27 cellular contexts compared by ENCODE assay signal in the genomic region with DNA sequence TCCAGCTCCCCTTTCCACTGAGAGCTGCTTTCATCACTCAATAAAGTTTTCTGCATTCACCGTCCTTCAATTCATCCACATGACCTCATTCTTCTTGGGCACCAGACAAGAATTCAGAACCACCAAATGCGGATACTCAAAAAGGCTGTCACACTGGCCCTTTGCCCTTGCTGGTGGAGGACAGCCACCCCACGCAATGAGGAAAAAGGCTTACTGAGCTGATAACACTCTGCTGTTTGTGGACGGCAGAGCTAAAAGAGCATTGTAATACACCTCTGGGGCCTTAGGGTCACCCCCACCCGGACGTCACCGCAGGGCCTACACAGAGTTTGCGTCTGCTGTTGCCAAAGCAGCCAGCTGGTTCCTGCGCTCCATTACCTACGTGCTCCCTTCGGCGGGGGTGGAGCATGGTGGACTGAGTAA. TPM values are rescaled to one million over a fixed set of nuclear protein-coding genes. Genes with fewer than 3 reads are reported as not detected.
DNase-seq lines count a peak whose midpoint lies in the region; ATAC-seq, FAIRE-seq and TF ChIP-seq lines count a peak whose summit lies in the region.
"Had no signal": no experiment of that assay in that cellular context is flagged by ENCODE, and none has a peak within 500 bp of the region (broad histone marks: within the 10 kb centered on the region; RNA-seq: fewer than 3 reads in every experiment).

No MANE protein-coding gene starts in this region.

- TF ChIP-seq CTCF in H1 (IDR thresholded peaks at IDR 0.05; ENCODE audit: control extremely low read depth in 1 of 3, insufficient read depth in 1 of 3, low read depth in 1 of 3, low read length in 3 of 3): no peak
- no peak for TF ChIP-seq CTCF in heart left ventricle (IDR thresholded peaks at IDR 0.05)

- H3K14ac ChIP-seq in H1 (ENCODE audit: insufficient read length): no peak overlapping the region

- H2BK20ac ChIP-seq in H1 (ENCODE audit: low read length): no peak overlapping the region

- TF ChIP-seq EP300 in H1 (IDR thresholded peaks at IDR 0.05; ENCODE audit: borderline replicate concordance in 1 of 2, low read depth in 2 of 2, low read length in 2 of 2): no peak

- H3K4ac ChIP-seq in H1 (replicated peaks; ENCODE audit: insufficient read length, low read depth, low read length): no peak overlapping the region

- no peaks in the 10 kb centered on the region for H3K27me3 Mint-ChIP-seq in activated CD4-positive, alpha-beta memory T cell treated with anti-CD3 and anti-CD28 coated beads, Interleukin-2, amount 10 ng/mL, durations not matched to agents 7 days and 5 days

- H3K9me3 ChIP-seq in H1 (ENCODE audit: insufficient read depth in 2 of 2, low read depth in 1 of 2, low read length in 1 of 2): no peaks in the 10 kb centered on the region
- no peaks in the 10 kb centered on the region for H3K9me3 ChIP-seq in heart left ventricle
- no peaks in the 10 kb centered on the region for H3K9me3 ChIP-seq in right cardiac atrium (ENCODE audit: control insufficient read depth, low read length)
- H3K9me3 ChIP-seq: A549 had no signal

- POLR2A ChIA-PET in H1 (lab: Charles Lee; ENCODE audit: partially characterized antibody): no interaction called here
- POLR2A ChIA-PET in activated CD4-positive, alpha-beta memory T cell treated with anti-CD3 and anti-CD28 coated beads, Interleukin-2, amount 10 ng/mL, durations not matched to agents 7 days and 5 days (lab: Charles Lee): no interaction called here

- 0 out of 2 replicates have a peak overlapping the region, but pooled peaks have one; percentile 16 for H2BK15ac ChIP-seq in H1 (ENCODE audit: low read length)

- no peak overlapping the region for H3K27ac ChIP-seq in H1 (ENCODE audit: low read depth, low read length)
- no peak overlapping the region for H3K27ac ChIP-seq in heart left ventricle
- peak overlapping the region; percentile 1 for H3K27ac ChIP-seq in right cardiac atrium (ENCODE audit: low read length)
- H3K27ac ChIP-seq: A549, C4-2B, PC-9 had no signal

- no peak overlapping the region for H3K9ac ChIP-seq in H1 (replicated peaks in 1 of 4; ENCODE audit: extremely low read depth in 1 of 4, low read depth in 3 of 4, low read length in 3 of 4)

- H3K36me3 ChIP-seq in H1 (ENCODE audit: control insufficient read depth in 2 of 4, insufficient read depth in 4 of 4, low read length in 3 of 4) (no peaks in the 10 kb centered on the region), heart left ventricle (no peaks in the 10 kb centered on the region)

- no peak overlapping the region for H4K91ac ChIP-seq in H1 (replicated peaks; ENCODE audit: insufficient read length, low read length)

- no peak overlapping the region for H3K4me3 Mint-ChIP-seq in activated CD4-positive, alpha-beta memory T cell treated with anti-CD3 and anti-CD28 coated beads, Interleukin-2, amount 10 ng/mL, durations not matched to agents 7 days and 5 days
- H3K4me3 Mint-ChIP-seq: CD8-positive, alpha-beta T cell had no signal

- ATAC-seq in heart left ventricle (peak; percentile 47 to 92 (median 82)), right cardiac atrium (peak; percentile 86 to 94), GM18519 (IDR thresholded peaks at IDR 0.05; ENCODE audit: low FRiP score, unreplicated experiment) (no peak)
- ATAC-seq: A549; CD8-positive, alpha-beta T cell; HCT116; HepG2 had no signal

- H3K18ac ChIP-seq in H1 (ENCODE audit: extremely low read depth, low read length): no peak overlapping the region

- no peaks in the 10 kb centered on the region for H3K36me3 Mint-ChIP-seq in activated CD4-positive, alpha-beta memory T cell treated with anti-CD3 and anti-CD28 coated beads, Interleukin-2, amount 10 ng/mL, durations not matched to agents 7 days and 5 days (ENCODE audit: low read depth)
- H3K36me3 Mint-ChIP-seq: CD8-positive, alpha-beta T cell had no signal

- no peak overlapping the region for H4K5ac ChIP-seq in H1 (ENCODE audit: insufficient read length, low read depth, low read length)

- no peak for FAIRE-seq in H1 (lab: Jason Lieb, UNC)
- FAIRE-seq: A549, HepG2 had no signal

- 90% methylated on average over 12 of the region's 12 CpGs; no CpG with 5 or more reads in 1 of the 2 experiments for WGBS in H1 (ENCODE audit: extremely low coverage in 1 of 2, insufficient coverage in 1 of 2, insufficient read length in 1 of 2, insufficient replicate concordance in 2 of 2, low coverage in 1 of 2, low lambda C conversion rate in 2 of 2, missing lambda C conversion rate in 1 of 2), 2 experiments
- WGBS in heart left ventricle, 4 donors: 71 to 87% (median 80%) methylated on average over 12 of the region's 12 CpGs
- WGBS in right cardiac atrium: 60% methylated on average over 12 of the region's 12 CpGs

- H3K4me2 ChIP-seq in H1 (ENCODE audit: insufficient read depth in 1 of 2, low read depth in 2 of 2, low read length in 2 of 2): no peak overlapping the region
- H3K4me2 ChIP-seq: A549, PC-9 had no signal

- H3K23me2 ChIP-seq in H1 (ENCODE audit: low read depth, low read length): no peaks in the 10 kb centered on the region

- no peaks in the 10 kb centered on the region for H3K4me1 Mint-ChIP-seq in activated CD4-positive, alpha-beta memory T cell treated with anti-CD3 and anti-CD28 coated beads, Interleukin-2, amount 10 ng/mL, durations not matched to agents 7 days and 5 days

- H2BK5ac ChIP-seq in H1 (ENCODE audit: low read depth, low read length): no peak overlapping the region

- no peak overlapping the region for H3K56ac ChIP-seq in H1 (replicated peaks; ENCODE audit: insufficient read length, low read depth, low read length)

- no peak overlapping the region for H3K27ac Mint-ChIP-seq in activated CD4-positive, alpha-beta memory T cell treated with anti-CD3 and anti-CD28 coated beads, Interleukin-2, amount 10 ng/mL, durations not matched to agents 7 days and 5 days
- H3K27ac Mint-ChIP-seq: CD8-positive, alpha-beta T cell had no signal

- TF ChIP-seq POLR2A in H1 (IDR thresholded peaks at IDR 0.05; ENCODE audit: control extremely low read depth in 1 of 2, low read depth in 2 of 2, low read length in 2 of 2) (no peak), heart left ventricle (IDR thresholded peaks at IDR 0.05) (no peak)

- no peaks in the 10 kb centered on the region for H4K20me1 ChIP-seq in H1 (replicated peaks in 1 of 2; ENCODE audit: control insufficient read depth in 1 of 2, insufficient read depth in 2 of 2, low read length in 2 of 2)

- peaks cover 0 to 5% (median 0%) of the 10 kb centered on the region in 4 experiments; a peak in 2 of 7 replicates for H3K4me1 ChIP-seq in H1 (replicated peaks in 1 of 4; ENCODE audit: control insufficient read depth in 3 of 4, insufficient read depth in 4 of 4, low read length in 3 of 4)
- H3K4me1 ChIP-seq in heart left ventricle: peaks cover 0 to 3% (median 0%) of the 10 kb centered on the region in 12 donors
- peaks cover 1% of the 10 kb centered on the region for H3K4me1 ChIP-seq in right cardiac atrium (ENCODE audit: control insufficient read depth, insufficient read depth, low read length)

- H3K23ac ChIP-seq in H1 (ENCODE audit: insufficient read length): no peak overlapping the region

- intact Hi-C loops in heart left ventricle (cut with DNase I): no loop called here
- intact Hi-C loops in right cardiac atrium (cut with DNase I): no loop called here

- no peak overlapping the region for H2AK5ac ChIP-seq in H1 (ENCODE audit: low read depth, low read length)

- H3K4me3 ChIP-seq in H1 (ENCODE audit: extremely low read depth in 1 of 4, insufficient read depth in 2 of 4, low read depth in 3 of 4, low read length in 4 of 4): no peak overlapping the region
- no peak overlapping the region for H3K4me3 ChIP-seq in heart left ventricle
- H3K4me3 ChIP-seq in right cardiac atrium (ENCODE audit: low read length): no peak overlapping the region
- H3K4me3 ChIP-seq: A549, PC-9 had no signal

- H3K9me3 Mint-ChIP-seq in activated CD4-positive, alpha-beta memory T cell treated with anti-CD3 and anti-CD28 coated beads, Interleukin-2, amount 10 ng/mL, durations not matched to agents 7 days and 5 days: no peaks in the 10 kb centered on the region
- H3K9me3 Mint-ChIP-seq: CD8-positive, alpha-beta T cell had no signal

- DNase-seq in H1 (ENCODE audit: low read depth in 1 of 2, low spot score in 2 of 2) (no peak), heart left ventricle (peak; percentile 26 to 69 (median 65)), right cardiac atrium (peak; percentile 64 to 70 (median 68)), T-helper 9 cell (no peak), Ammon's horn (ENCODE audit: low spot score) (no peak)
- DNase-seq in activated CD4-positive, alpha-beta memory T cell treated with anti-CD3 and anti-CD28 coated beads, Interleukin-2, amount 10 ng/mL, durations not matched to agents 7 days and 5 days: no peak
- DNase-seq: AML-193; CD8-positive, alpha-beta T cell; DMS 273 treated with DMSO at 0.1 percent for 48 hours; DMS79 treated with DMSO at 0.1 percent for 48 hours; GF-D8; Kasumi-1; MV-4-11; NCI-H1105 treated with DMSO at 0.1 percent for 48 hours; NCI-H146; NCI-H2029; NCI-H446 treated with DMSO at 0.1 percent for 48 hours; NCI-H526; NCI-H82; NK-92 treated with Interleukin-12 subunit alpha and Interleukin-12 subunit beta, amount 100 ng/mL, for 24 hours; PC-9; SHP77 had no signal

- CTCF ChIA-PET in H1 (lab: Charles Lee; ENCODE audit: partially characterized antibody): no interaction called here
- CTCF ChIA-PET in activated CD4-positive, alpha-beta memory T cell treated with anti-CD3 and anti-CD28 coated beads, Interleukin-2, amount 10 ng/mL, durations not matched to agents 7 days and 5 days (lab: Charles Lee): no interaction called here

- H3K79me1 ChIP-seq in H1 (ENCODE audit: low read depth, low read length): no peaks in the 10 kb centered on the region

- H2AFZ ChIP-seq in H1 (ENCODE audit: low read length): peak overlapping the region; percentile 43; the same call in 1 of the 2 replicates
- H2AFZ ChIP-seq: PC-9 had no signal

- peak overlapping the region; percentile 60; the same call in 1 of the 2 replicates for H2BK12ac ChIP-seq in H1 (ENCODE audit: low read depth, low read length)

- TF ChIP-seq RAD21 in H1 (IDR thresholded peaks at IDR 0.05 in 1 of 2, conservative IDR thresholded peaks at IDR 0.05 in 1 of 2; ENCODE audit: low read depth in 2 of 2, low read length in 2 of 2): no peak

- no peak overlapping the region for H2BK120ac ChIP-seq in H1 (replicated peaks; ENCODE audit: low read depth, low read length)

- no peaks in the 10 kb centered on the region for H3K27me3 ChIP-seq in H1 (replicated peaks in 1 of 4; ENCODE audit: control insufficient read depth in 3 of 4, extremely low read depth in 1 of 4, insufficient read depth in 3 of 4, low read length in 3 of 4)
- H3K27me3 ChIP-seq in heart left ventricle: no peaks in the 10 kb centered on the region
- H3K27me3 ChIP-seq in right cardiac atrium (ENCODE audit: control insufficient read depth, insufficient read depth): no peaks in the 10 kb centered on the region

- H4K8ac ChIP-seq in H1 (ENCODE audit: extremely low read depth, insufficient read depth, low read length): no peak overlapping the region; the same call in 1 of the 2 replicates

- H3K79me2 ChIP-seq in H1 (ENCODE audit: control insufficient read depth in 1 of 2, insufficient read depth in 2 of 2, low read length in 2 of 2): no peaks in the 10 kb centered on the region

RNA-seq across cellular contexts. Expression of a gene that starts 51.2 kb away (rescaled TPM):
- 40.4 and 40.8 TPM in 2 replicates for total RNA-seq in H1 (2021; fragmentation: NEBNext Ultra II Directional; extraction: Animal tissue kit (Norgen Biotek cat#: 25700))
- polyA plus RNA-seq in H1 (2011; rRNA removed): 13.3 and 17.2 TPM in 2 replicates
- 21.6 TPM for polyA plus RNA-seq in H1 (2011; cell fraction: cytosol; rRNA removed)
- 22.2 TPM for polyA plus RNA-seq in H1 (2011; cell fraction: nucleus; rRNA removed)
- 26.7 to 29.8 TPM (median 28.7 TPM) in 4 replicates for polyA plus RNA-seq in H1 (2012, experiment 1 of 2)
- polyA plus RNA-seq in H1 (2012, experiment 2 of 2): 2.2 TPM
- polyA plus RNA-seq in H1 (2013, experiment 1 of 2): 27.0 TPM
- 23.0 TPM for polyA plus RNA-seq in H1 (2013, experiment 2 of 2)
- 38.1 and 43.4 TPM in 2 replicates for polyA minus RNA-seq in H1 (2011; rRNA and poly(A)+ RNA removed)
- 17.6 TPM for polyA minus RNA-seq in H1 (2011; cell fraction: cytosol; rRNA and poly(A)+ RNA removed)
- polyA minus RNA-seq in H1 (2011; cell fraction: nucleus; rRNA and poly(A)+ RNA removed): 69.6 TPM
- total RNA-seq in heart left ventricle: 10 to 100 TPM in 6 of 9 donors, 1 to 10 TPM in 3; 8.5 to 26.7 (median 14.2) TPM
- polyA plus RNA-seq in heart left ventricle: 1 to 10 TPM; 3.3 to 5.3 TPM
- total RNA-seq in right cardiac atrium: 10 to 100 TPM; 31.1 to 43.7 (median 41.2) TPM
- 16.4 TPM for polyA plus RNA-seq in right cardiac atrium
- not detected for total RNA-seq in activated CD4-positive, alpha-beta memory T cell treated with anti-CD3 and anti-CD28 coated beads, Interleukin-2, amount 10 ng/mL, durations not matched to agents 7 days and 5 days

Comparison
In these comparisons a context has a peak if more than half of its experiments do, and no peak if none do; other contexts are left out.
1. DNase-seq: peak in heart left ventricle (5 of 5) and right cardiac atrium (3 of 3); none in H1 (0 of 2), T-helper 9 cell (single experiment), Ammon's horn (single experiment) and activated CD4-positive, alpha-beta memory T cell treated with anti-CD3 and anti-CD28 coated beads, Interleukin-2, amount 10 ng/mL, durations not matched to agents 7 days and 5 days (single experiment).
2. RNA of a gene that starts 51.2 kb away (total RNA-seq): 31.1 to 43.7 TPM in right cardiac atrium, 40.4 to 40.8 TPM in H1 and 8.5 to 26.7 TPM in heart left ventricle; not detected in activated CD4-positive, alpha-beta memory T cell treated with anti-CD3 and anti-CD28 coated beads, Interleukin-2, amount 10 ng/mL, durations not matched to agents 7 days and 5 days; every median in the first group is over 4 times any median in the second.